ENCODE assay signal across 8 cellular contexts in the genomic region with DNA sequence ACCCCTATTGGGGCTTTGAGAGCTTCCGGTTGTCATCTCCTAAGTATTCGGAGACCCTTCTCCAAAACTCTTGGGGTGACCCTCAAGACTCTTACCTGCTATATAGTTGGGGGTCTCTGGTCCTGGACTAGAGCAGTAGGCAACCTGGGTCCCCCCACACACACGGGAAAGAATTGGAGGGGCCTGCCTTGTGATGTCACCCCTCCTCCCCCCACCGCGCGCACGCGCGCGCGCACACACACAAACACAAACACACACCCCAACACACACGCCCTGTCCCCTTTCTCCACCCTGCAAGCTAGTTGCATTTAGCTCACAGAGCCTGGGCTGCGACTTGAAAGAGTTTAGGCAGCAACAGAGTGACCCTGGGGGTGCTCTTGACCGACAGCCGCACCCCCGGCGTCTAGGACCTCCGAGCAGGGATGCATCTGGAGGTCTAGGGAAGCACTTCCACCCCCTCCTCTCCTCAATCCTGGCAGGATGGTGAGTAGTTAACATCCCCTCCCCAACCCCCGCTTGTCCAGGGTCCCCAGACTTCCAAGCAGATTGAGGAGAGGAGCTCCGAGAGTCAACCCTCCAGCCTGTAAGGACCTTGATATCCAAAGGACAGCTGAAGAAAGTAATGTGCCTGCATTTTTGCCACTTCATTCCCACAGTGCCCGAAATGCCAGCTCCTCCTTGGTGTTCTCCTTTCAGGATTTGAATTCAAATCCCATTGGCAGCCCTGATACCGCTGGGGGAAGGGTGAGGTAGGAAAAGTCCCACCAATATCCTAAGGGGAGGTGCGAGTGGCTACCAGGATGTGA. TPM values are rescaled to one million over a fixed set of nuclear protein-coding genes. Genes with fewer than 3 reads are reported as not detected.
DNase-seq lines count a peak whose midpoint lies in the region; ATAC-seq, FAIRE-seq and TF ChIP-seq lines count a peak whose summit lies in the region.

No MANE protein-coding gene starts in this region.

- H3K9ac ChIP-seq in endothelial cell of umbilical vein (replicated peaks; ENCODE audit: extremely low read depth, insufficient read depth, low read length) = peak overlapping the region; percentile 86

- peak; percentile 52 for TF ChIP-seq POLR2A in endothelial cell of umbilical vein (IDR thresholded peaks at IDR 0.05; ENCODE audit: low read depth, low read length)

- POLR2A ChIA-PET in endothelial cell of umbilical vein (lab: Charles Lee) = interaction anchor here (1.4 to 3.1 kb wide), 5 partner anchors 8 to 143 kb away, joined by 4 to 40 read pairs (median 15); a partner anchor contains a TSS

- H3K36me3 ChIP-seq in endothelial cell of umbilical vein (ENCODE audit: control insufficient read depth in 2 of 2, extremely low read depth in 1 of 2, insufficient read depth in 2 of 2, low read length in 2 of 2) = no peaks in the 10 kb centered on the region

- H3K4me2 ChIP-seq in endothelial cell of umbilical vein (ENCODE audit: insufficient read depth, low read length) = peak overlapping the region; percentile 74

- no peak for ATAC-seq in HG02759 (IDR thresholded peaks at IDR 0.05; ENCODE audit: unreplicated experiment)
- no peak for ATAC-seq in GM21526 (IDR thresholded peaks at IDR 0.05; ENCODE audit: low FRiP score, unreplicated experiment)

- CTCF ChIA-PET in endothelial cell of umbilical vein (lab: Charles Lee) = interaction anchor here (0.9 to 4.5 kb wide), 11 partner anchors 8 to 198 kb away, joined by 3 to 38 read pairs (median 7); a partner anchor contains a TSS

- peak overlapping the region; percentile 81 to 92 (median 82) for H3K4me3 ChIP-seq in endothelial cell of umbilical vein (replicated peaks in 1 of 3; ENCODE audit: insufficient read depth in 1 of 3, low read depth in 1 of 3, low read length in 3 of 3)

- in situ Hi-C loops in GM13976 (cut with MboI; ENCODE audit: low sequenced_read_pairs, unreplicated experiment) = no loop called here

- intact Hi-C loops in endothelial cell of umbilical vein (cut with micrococcal nuclease) = no loop called here

- peaks cover 30% of the 10 kb centered on the region for H3K79me2 ChIP-seq in endothelial cell of umbilical vein (ENCODE audit: control insufficient read depth, insufficient read depth, low read length)

- DNase-seq in GM13976 (ENCODE audit: low spot score) (peak; percentile 75), NCI-H2171 treated with DMSO at 0.1 percent for 48 hours (lab: John Stamatoyannopoulos, UW) (peak; percentile 78), endothelial cell of umbilical vein (ENCODE audit: low read depth, low spot score) (peak; percentile 76), mesenteric fat pad (ENCODE audit: low spot score) (peak; percentile 91)
- peak; percentile 72 for DNase-seq in activated CD8-positive, alpha-beta memory T cell treated with anti-CD3 and anti-CD28 coated beads, Interleukin-2, amount 50 U/mL, for 4 hours
- peak; percentile 25 to 39 for DNase-seq in stimulated activated CD8-positive, alpha-beta memory T cell treated with anti-CD3 and anti-CD28 coated beads, Interleukin-7, amount 100 ng/mL, for 1 hour (ENCODE audit: low read depth in 2 of 2)

- dilution Hi-C loops in endothelial cell of umbilical vein (cut with MboI; ENCODE audit: extremely low pct_ligation_motif_present, low sequenced_read_pairs) = no loop called here

- TF ChIP-seq CTCF in GM13976 (IDR thresholded peaks at IDR 0.05; ENCODE audit: borderline replicate concordance, control extremely low read depth, extremely low read depth, insufficient read depth, missing control alignments) (no peak), endothelial cell of umbilical vein (IDR thresholded peaks at IDR 0.05; ENCODE audit: extremely low read depth in 1 of 2, insufficient read depth in 1 of 2, low read depth in 1 of 2, low read length in 2 of 2) (no peak)

- H3K4me1 ChIP-seq in endothelial cell of umbilical vein (ENCODE audit: control insufficient read depth, extremely low read depth, insufficient read depth, low read length) = peaks cover 26% of the 10 kb centered on the region

- H3K9me1 ChIP-seq in endothelial cell of umbilical vein (replicated peaks; ENCODE audit: control insufficient read depth, extremely low read depth, insufficient read depth, low read length) = no peaks in the 10 kb centered on the region

- H4K20me1 ChIP-seq in endothelial cell of umbilical vein (replicated peaks; ENCODE audit: control insufficient read depth, extremely low read depth, insufficient read depth, low read length) = no peaks in the 10 kb centered on the region

- H3K27me3 ChIP-seq in endothelial cell of umbilical vein (ENCODE audit: control insufficient read depth in 2 of 2, insufficient read depth in 2 of 2, low read length in 2 of 2) = no peaks in the 10 kb centered on the region

- no peaks in the 10 kb centered on the region for H3K9me3 ChIP-seq in endothelial cell of umbilical vein (replicated peaks; ENCODE audit: control insufficient read depth, insufficient read depth, low read length)

- FAIRE-seq in endothelial cell of umbilical vein (lab: Jason Lieb, UNC) = peak; percentile 67

- H2AFZ ChIP-seq in endothelial cell of umbilical vein (ENCODE audit: low read depth, low read length) = peak overlapping the region; percentile 70

- H3K27ac ChIP-seq in endothelial cell of umbilical vein (ENCODE audit: insufficient read depth, low read depth, low read length) = peak overlapping the region; percentile 60

- BruUV-seq in endothelial cell of umbilical vein (replicated peaks; lab: Mats Ljungman, UMichigan) = no TSS peak

TF ChIP-seq in endothelial cell of umbilical vein, 7 proteins besides CTCF, POLR2A, EP300 and RAD21:
- no peak for TF ChIP-seq EZH2 (IDR thresholded peaks at IDR 0.05; ENCODE audit: borderline replicate concordance, low read depth, low read length, severe bottlenecking)
- TF ChIP-seq JUN (IDR thresholded peaks at IDR 0.05; ENCODE audit: borderline replicate concordance, insufficient read depth, insufficient read length, low read depth) = no peak
- TF ChIP-seq, protein P1, sequence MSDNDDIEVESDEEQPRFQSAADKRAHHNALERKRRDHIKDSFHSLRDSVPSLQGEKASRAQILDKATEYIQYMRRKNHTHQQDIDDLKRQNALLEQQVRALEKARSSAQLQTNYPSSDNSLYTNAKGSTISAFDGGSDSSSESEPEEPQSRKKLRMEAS (IDR thresholded peaks at IDR 0.05; ENCODE audit: insufficient read depth, insufficient read length) = no peak
- no peak for TF ChIP-seq GATA2 (IDR thresholded peaks at IDR 0.05; ENCODE audit: insufficient read depth, insufficient read length, low read depth, low read length)
- TF ChIP-seq POLR2AphosphoS5 (IDR thresholded peaks at IDR 0.05; ENCODE audit: insufficient read depth, low read depth, low read length) = no peak
- no peak for TF ChIP-seq FOS (IDR thresholded peaks at IDR 0.05; ENCODE audit: borderline replicate concordance, insufficient read depth, low read length)
- no peak for TF ChIP-seq MYC (IDR thresholded peaks at IDR 0.05; ENCODE audit: low read depth, low read length)
TF ChIP-seq in endothelial cell of umbilical vein: peak in this region for 0.

RNA-seq across cellular contexts. Expression of a gene that starts 1.4 kb away (rescaled TPM):
- 29.7 and 33.3 TPM in 2 replicates for total RNA-seq in endothelial cell of umbilical vein
- polyA plus RNA-seq in endothelial cell of umbilical vein = 15.7 and 16.0 TPM in 2 replicates
- 14.4 and 15.0 TPM in 2 replicates for polyA plus RNA-seq in endothelial cell of umbilical vein (2011; cell fraction: cytosol; rRNA removed)
- 7.0 and 7.4 TPM in 2 replicates for polyA plus RNA-seq in endothelial cell of umbilical vein (2011; cell fraction: nucleus; rRNA removed)
- 24.0 and 24.1 TPM in 2 replicates for polyA plus RNA-seq in endothelial cell of umbilical vein (2012)
- polyA minus RNA-seq in endothelial cell of umbilical vein = 11.1 and 19.5 TPM in 2 replicates
- 11.3 TPM for polyA minus RNA-seq in endothelial cell of umbilical vein (2011; cell fraction: cytosol; rRNA and poly(A)+ RNA removed)
- 5.2 and 6.0 TPM in 2 replicates for polyA minus RNA-seq in endothelial cell of umbilical vein (2011; cell fraction: nucleus; rRNA and poly(A)+ RNA removed)
- total RNA-seq in mesenteric fat pad = 28.1 TPM

RNA-seq across cellular contexts. Expression of a gene that starts 11.9 kb away (rescaled TPM):
- total RNA-seq in endothelial cell of umbilical vein (0.31 and 0.78 TPM in 2 replicates), mesenteric fat pad (774 TPM)
- polyA plus RNA-seq in endothelial cell of umbilical vein = 1.6 and 2.0 TPM in 2 replicates
- 1.7 and 2.2 TPM in 2 replicates for polyA plus RNA-seq in endothelial cell of umbilical vein (2011; cell fraction: cytosol; rRNA removed)
- 3.2 and 4.1 TPM in 2 replicates for polyA plus RNA-seq in endothelial cell of umbilical vein (2011; cell fraction: nucleus; rRNA removed)
- 2.1 and 3.2 TPM in 2 replicates for polyA plus RNA-seq in endothelial cell of umbilical vein (2012)
- polyA minus RNA-seq in endothelial cell of umbilical vein = 0.93 and 1.3 TPM in 2 replicates
- polyA minus RNA-seq in endothelial cell of umbilical vein (2011; cell fraction: cytosol; rRNA and poly(A)+ RNA removed) = not detected
- 1.2 TPM in 1 of 2 replicates, not detected in the other for polyA minus RNA-seq in endothelial cell of umbilical vein (2011; cell fraction: nucleus; rRNA and poly(A)+ RNA removed)

RNA-seq across cellular contexts. Expression of a gene that starts 13.0 kb away (rescaled TPM):
- total RNA-seq in endothelial cell of umbilical vein (55.0 and 57.8 TPM in 2 replicates), mesenteric fat pad (49.7 TPM)
- polyA plus RNA-seq in endothelial cell of umbilical vein = 70.4 and 111 TPM in 2 replicates
- 60.4 and 65.3 TPM in 2 replicates for polyA plus RNA-seq in endothelial cell of umbilical vein (2011; cell fraction: cytosol; rRNA removed)
- 22.9 and 28.0 TPM in 2 replicates for polyA plus RNA-seq in endothelial cell of umbilical vein (2011; cell fraction: nucleus; rRNA removed)
- 59.2 and 74.3 TPM in 2 replicates for polyA plus RNA-seq in endothelial cell of umbilical vein (2012)
- 85.2 and 109 TPM in 2 replicates for polyA minus RNA-seq in endothelial cell of umbilical vein
- polyA minus RNA-seq in endothelial cell of umbilical vein (2011; cell fraction: cytosol; rRNA and poly(A)+ RNA removed) = 47.1 TPM
- polyA minus RNA-seq in endothelial cell of umbilical vein (2011; cell fraction: nucleus; rRNA and poly(A)+ RNA removed) = 19.0 and 31.2 TPM in 2 replicates

RNA-seq across cellular contexts. Expression of a gene that starts 13.3 kb away (rescaled TPM):
- total RNA-seq in endothelial cell of umbilical vein (88.1 and 101 TPM in 2 replicates), mesenteric fat pad (39.0 TPM)
- polyA plus RNA-seq in endothelial cell of umbilical vein = 101 and 108 TPM in 2 replicates
- 113 and 114 TPM in 2 replicates for polyA plus RNA-seq in endothelial cell of umbilical vein (2011; cell fraction: cytosol; rRNA removed)
- 57.2 and 74.4 TPM in 2 replicates for polyA plus RNA-seq in endothelial cell of umbilical vein (2011; cell fraction: nucleus; rRNA removed)
- 139 and 163 TPM in 2 replicates for polyA plus RNA-seq in endothelial cell of umbilical vein (2012)
- polyA minus RNA-seq in endothelial cell of umbilical vein = 45.1 and 56.5 TPM in 2 replicates
- polyA minus RNA-seq in endothelial cell of umbilical vein (2011; cell fraction: cytosol; rRNA and poly(A)+ RNA removed) = 22.4 TPM
- 25.4 and 37.1 TPM in 2 replicates for polyA minus RNA-seq in endothelial cell of umbilical vein (2011; cell fraction: nucleus; rRNA and poly(A)+ RNA removed)

Comparison
In these comparisons a context has a peak if more than half of its experiments do, and no peak if none do; other contexts are left out.
1. DNase-seq: peak in every context shown above with its lines; median percentile 91 in mesenteric fat pad; 78 in NCI-H2171 treated with DMSO at 0.1 percent for 48 hours; 76 in endothelial cell of umbilical vein; 75 in GM13976; 72 in activated CD8-positive, alpha-beta memory T cell treated with anti-CD3 and anti-CD28 coated beads, Interleukin-2, amount 50 U/mL, for 4 hours; 32 in stimulated activated CD8-positive, alpha-beta memory T cell treated with anti-CD3 and anti-CD28 coated beads, Interleukin-7, amount 100 ng/mL, for 1 hour.
2. RNA of a gene that starts 11.9 kb away (total RNA-seq): 774 TPM in mesenteric fat pad (single experiment); 0.31 to 0.78 TPM in endothelial cell of umbilical vein; every median in the first group is over 100 times any median in the second.